11 cellular contexts compared by ENCODE assay signal in genomic region chr5:50553560-50553984, GRCh38.
DNase-seq lines count a peak whose midpoint lies in the region; ATAC-seq and TF ChIP-seq lines count a peak whose summit lies in the region.
"Had no signal": no experiment of that assay in that cellular context is flagged by ENCODE, and none has a peak within 500 bp of the region (broad histone marks: within the 10 kb centered on the region; RNA-seq: fewer than 3 reads in every experiment).

No MANE protein-coding gene starts in this region.

- H3K27me3 Mint-ChIP-seq in T-cell = no peaks in the 10 kb centered on the region
- no peaks in the 10 kb centered on the region for H3K27me3 Mint-ChIP-seq in glutamatergic neuron (ENCODE audit: unreplicated experiment)
- H3K27me3 Mint-ChIP-seq in stimulated activated memory B cell treated with anti-CD40 and anti-IgM and Interleukin-4, amounts not matched to agents 10 μg/mL and 1 μg/mL and 100 μg/mL, for 72 hours = no peaks in the 10 kb centered on the region

- H3K36me3 ChIP-seq in left lung = no peaks in the 10 kb centered on the region
- H3K36me3 ChIP-seq: gastroesophageal sphincter had no signal

- H3K36me3 Mint-ChIP-seq in T-cell (no peaks in the 10 kb centered on the region), glutamatergic neuron (ENCODE audit: unreplicated experiment) (no peaks in the 10 kb centered on the region)
- H3K36me3 Mint-ChIP-seq in stimulated activated memory B cell treated with anti-CD40 and anti-IgM and Interleukin-4, amounts not matched to agents 10 μg/mL and 1 μg/mL and 100 μg/mL, for 72 hours = no peaks in the 10 kb centered on the region
- H3K36me3 Mint-ChIP-seq: stimulated activated effector memory CD8-positive, alpha-beta T cell treated with anti-CD3 and anti-CD28 coated beads, Interleukin-12 subunit alpha, Interleukin-12 subunit beta, amount 100 ng/mL, for 72 hours had no signal

- ATAC-seq in T-cell (replicated peaks in 1 of 4) (peak in 1 of 4 experiments; percentile 29), left lung (peak; percentile 98)
- ATAC-seq in stimulated activated memory B cell treated with anti-CD40 and anti-IgM and Interleukin-4, amounts not matched to agents 10 μg/mL and 1 μg/mL and 100 μg/mL, for 72 hours = no peak
- ATAC-seq: gastroesophageal sphincter; stimulated activated effector memory CD8-positive, alpha-beta T cell treated with anti-CD3 and anti-CD28 coated beads, Interleukin-12 subunit alpha, Interleukin-12 subunit beta, amount 100 ng/mL, for 72 hours had no signal

- POLR2A ChIA-PET in T-cell (lab: Charles Lee) = no interaction called here

- H3K27me3 ChIP-seq in left lung = no peaks in the 10 kb centered on the region
- H3K27me3 ChIP-seq: gastroesophageal sphincter had no signal

- H3K27ac ChIP-seq in left lung = peak overlapping the region in 1 of 2 donors; percentile 9
- H3K27ac ChIP-seq: C4-2B, gastroesophageal sphincter had no signal

- TF ChIP-seq CTCF in left lung (IDR thresholded peaks at IDR 0.05) (no peak), glutamatergic neuron (IDR thresholded peaks at IDR 0.05; ENCODE audit: partially characterized antibody, unreplicated experiment) (no peak)

- CTCF ChIA-PET in T-cell (lab: Charles Lee) = no interaction called here

- no peaks in the 10 kb centered on the region for H3K9me3 ChIP-seq in left lung
- H3K9me3 ChIP-seq: gastroesophageal sphincter had no signal

- DNase-seq in ACHN = peak; percentile 12
- peak; percentile 20 for DNase-seq in HT-29 (ENCODE audit: low spot score)
- DNase-seq in T-cell = peak in 2 of 34 experiments; percentile 1 to 3
- DNase-seq in left lung = peak in 1 of 2 donors; percentile 37
- no peak for DNase-seq in glutamatergic neuron
- no peak for DNase-seq in retina
- DNase-seq in stimulated activated CD4-positive, alpha-beta T cell treated with anti-CD3 and anti-CD28 coated beads, Interleukin-4, amount 100 ng/mL, for 24 hours = no peak

- H3K4me3 Mint-ChIP-seq in T-cell (peak overlapping the region; percentile 13 to 25 (median 15)), glutamatergic neuron (ENCODE audit: unreplicated experiment) (no peak overlapping the region)
- H3K4me3 Mint-ChIP-seq in stimulated activated memory B cell treated with anti-CD40 and anti-IgM and Interleukin-4, amounts not matched to agents 10 μg/mL and 1 μg/mL and 100 μg/mL, for 72 hours = no peak overlapping the region
- H3K4me3 Mint-ChIP-seq: stimulated activated effector memory CD8-positive, alpha-beta T cell treated with anti-CD3 and anti-CD28 coated beads, Interleukin-12 subunit alpha, Interleukin-12 subunit beta, amount 100 ng/mL, for 72 hours had no signal

- no peaks in the 10 kb centered on the region for H3K9me3 Mint-ChIP-seq in T-cell
- no peaks in the 10 kb centered on the region for H3K9me3 Mint-ChIP-seq in glutamatergic neuron (ENCODE audit: unreplicated experiment)
- no peaks in the 10 kb centered on the region for H3K9me3 Mint-ChIP-seq in stimulated activated memory B cell treated with anti-CD40 and anti-IgM and Interleukin-4, amounts not matched to agents 10 μg/mL and 1 μg/mL and 100 μg/mL, for 72 hours

- H3K27ac Mint-ChIP-seq in T-cell (peak overlapping the region; percentile 62 to 85), glutamatergic neuron (ENCODE audit: unreplicated experiment) (no peak overlapping the region)
- no peak overlapping the region for H3K27ac Mint-ChIP-seq in stimulated activated memory B cell treated with anti-CD40 and anti-IgM and Interleukin-4, amounts not matched to agents 10 μg/mL and 1 μg/mL and 100 μg/mL, for 72 hours
- H3K27ac Mint-ChIP-seq: stimulated activated effector memory CD8-positive, alpha-beta T cell treated with anti-CD3 and anti-CD28 coated beads, Interleukin-12 subunit alpha, Interleukin-12 subunit beta, amount 100 ng/mL, for 72 hours had no signal

- H3K4me1 Mint-ChIP-seq in T-cell (peaks cover 24 to 36% (median 27%) of the 10 kb centered on the region in 3 donors), glutamatergic neuron (ENCODE audit: low read depth, unreplicated experiment) (no peaks in the 10 kb centered on the region)
- no peaks in the 10 kb centered on the region for H3K4me1 Mint-ChIP-seq in stimulated activated memory B cell treated with anti-CD40 and anti-IgM and Interleukin-4, amounts not matched to agents 10 μg/mL and 1 μg/mL and 100 μg/mL, for 72 hours

- in situ Hi-C loops in ACHN (cut with HindIII; ENCODE audit: low pct_ligation_motif_present, low pct_unique_long_range_greater_than_20kb, low sequenced_read_pairs) = no loop called here

- intact Hi-C loops in left lung (cut with DNase I) = no loop called here

- H3K4me1 ChIP-seq in left lung = peaks cover 0 to 5% of the 10 kb centered on the region in 2 donors
- H3K4me1 ChIP-seq: gastroesophageal sphincter had no signal

- H3K4me3 ChIP-seq in left lung = no peak overlapping the region
- H3K4me3 ChIP-seq: gastroesophageal sphincter had no signal

Comparison
In these comparisons a context has a peak if more than half of its experiments do, and no peak if none do; other contexts are left out.
1. DNase-seq: peak in ACHN (single experiment) and HT-29 (single experiment); none in glutamatergic neuron (single experiment), retina (single experiment) and stimulated activated CD4-positive, alpha-beta T cell treated with anti-CD3 and anti-CD28 coated beads, Interleukin-4, amount 100 ng/mL, for 24 hours (single experiment).
2. H3K27ac Mint-ChIP-seq: peak in T-cell (2 of 2); none in glutamatergic neuron (single experiment) and stimulated activated memory B cell treated with anti-CD40 and anti-IgM and Interleukin-4, amounts not matched to agents 10 μg/mL and 1 μg/mL and 100 μg/mL, for 72 hours (single experiment).
3. H3K4me3 Mint-ChIP-seq: peak in T-cell (3 of 3); none in glutamatergic neuron (single experiment) and stimulated activated memory B cell treated with anti-CD40 and anti-IgM and Interleukin-4, amounts not matched to agents 10 μg/mL and 1 μg/mL and 100 μg/mL, for 72 hours (single experiment).